Comparison of ENCODE assay signal across 8 cellular contexts in genomic region chr16:18131587-18131986, GRCh38.
A peak's percentile ranks its signal among the peaks of the same experiment; 100 is the strongest.
DNase-seq lines count a peak whose midpoint lies in the region; ATAC-seq, FAIRE-seq and TF ChIP-seq lines count a peak whose summit lies in the region.
"Not testable (repeated sequence)": the region's sequence is repeated elsewhere in the genome, so short reads cannot be mapped to it uniquely, and the experiment has no call there.

No MANE protein-coding gene starts in this region.

- H3K9me3 Mint-ChIP-seq in T-cell; astrocyte (ENCODE audit: unreplicated experiment); nephron progenitor cell; type B pancreatic cell: not testable (repeated sequence)

- H3K4me2 ChIP-seq in astrocyte (ENCODE audit: low read length): not testable (repeated sequence)

- intact Hi-C loops in esophagus muscularis mucosa (cut with DNase I); right cardiac atrium (cut with DNase I): not testable (repeated sequence)

- H3K4me1 ChIP-seq in astrocyte (ENCODE audit: insufficient read depth, low read length); esophagus muscularis mucosa; right cardiac atrium (ENCODE audit: control insufficient read depth, insufficient read depth, low read length): not testable (repeated sequence)

- FAIRE-seq in astrocyte (lab: Jason Lieb, UNC): peak; percentile 17

- not testable (repeated sequence) for H4K20me1 ChIP-seq in astrocyte (ENCODE audit: insufficient read depth, low read length)

- TF ChIP-seq CTCF in GM06990 (IDR thresholded peaks at IDR 0.05; ENCODE audit: insufficient read depth, low read length, poor library complexity, severe bottlenecking) (peak; percentile 15), astrocyte (IDR thresholded peaks at IDR 0.05; ENCODE audit: insufficient read depth, low read depth, low read length) (peak; percentile 15), esophagus muscularis mucosa (IDR thresholded peaks at IDR 0.05) (peak; percentile 20 to 62 (median 28)), nephron progenitor cell (IDR thresholded peaks at IDR 0.05) (peak; percentile 20), type B pancreatic cell (conservative IDR thresholded peaks at IDR 0.05) (peak; percentile 28)

- not testable (repeated sequence) for TF ChIP-seq POLR2A in esophagus muscularis mucosa (IDR thresholded peaks at IDR 0.05; ENCODE audit: low read depth)

- not testable (repeated sequence) for H3K4me3 Mint-ChIP-seq in T-cell; astrocyte (ENCODE audit: unreplicated experiment); nephron progenitor cell; type B pancreatic cell

- H3K9me3 ChIP-seq in astrocyte (ENCODE audit: insufficient read depth, low read depth, low read length); esophagus muscularis mucosa; right cardiac atrium (ENCODE audit: control insufficient read depth, low read length): not testable (repeated sequence)

- DNase-seq in GM06990 (ENCODE audit: extremely low read depth, insufficient read length); astrocyte (ENCODE audit: low read depth); esophagus muscularis mucosa (ENCODE audit: extremely low spot score); right cardiac atrium; nephron progenitor cell; type B pancreatic cell (ENCODE audit: extremely low spot score, unreplicated experiment): not testable (repeated sequence)
- DNase-seq in KBM-7 (peak; percentile 3), T-cell (peak in 1 of 34 experiments; percentile 0)

- not testable (repeated sequence) for H3K36me3 ChIP-seq in GM06990 (ENCODE audit: control insufficient read depth, insufficient read depth, low read length); astrocyte (ENCODE audit: insufficient read depth, low read length); esophagus muscularis mucosa

- not testable (repeated sequence) for H3K27ac Mint-ChIP-seq in T-cell; astrocyte (ENCODE audit: unreplicated experiment); nephron progenitor cell; type B pancreatic cell

- H3K4me3 ChIP-seq in GM06990 (replicated peaks; ENCODE audit: low read depth, low read length); astrocyte (ENCODE audit: insufficient read depth, low read depth, low read length); esophagus muscularis mucosa; right cardiac atrium (ENCODE audit: low read length): not testable (repeated sequence)

- not testable (repeated sequence) for H3K9ac ChIP-seq in astrocyte (ENCODE audit: low read length)

- POLR2A ChIA-PET in T-cell (lab: Charles Lee): not testable (repeated sequence)

- H3K79me2 ChIP-seq in astrocyte (ENCODE audit: insufficient read depth, low read length): not testable (repeated sequence)

- H2AFZ ChIP-seq in astrocyte (ENCODE audit: low read depth, low read length): not testable (repeated sequence)

- not testable (repeated sequence) for H3K36me3 Mint-ChIP-seq in T-cell; astrocyte (ENCODE audit: low read depth, unreplicated experiment); nephron progenitor cell (ENCODE audit: low read depth); type B pancreatic cell

- in situ Hi-C loops in KBM-7 (cut with MboI; ENCODE audit: low pct_unique_long_range_greater_than_20kb, low sequenced_read_pairs): not testable (repeated sequence)

- not testable (repeated sequence) for H3K27ac ChIP-seq in astrocyte (ENCODE audit: low read depth, low read length); esophagus muscularis mucosa (replicated peaks in 1 of 4); right cardiac atrium (ENCODE audit: low read length)

- peak in 3 of 4 experiments; percentile 43 to 62 (median 55) for ATAC-seq in T-cell (replicated peaks in 1 of 4)
- ATAC-seq in right cardiac atrium: peak; percentile 55 to 70

- TF ChIP-seq EP300 in esophagus muscularis mucosa (IDR thresholded peaks at IDR 0.05): not testable (repeated sequence)

- not testable (repeated sequence) for H3K4me1 Mint-ChIP-seq in T-cell; astrocyte (ENCODE audit: low read depth, unreplicated experiment); nephron progenitor cell; type B pancreatic cell (ENCODE audit: unreplicated experiment)

- H3K27me3 ChIP-seq in GM06990 (replicated peaks; ENCODE audit: control insufficient read depth, insufficient read depth, low read length); astrocyte (ENCODE audit: insufficient read depth, low read length); esophagus muscularis mucosa; right cardiac atrium (ENCODE audit: control insufficient read depth, insufficient read depth): not testable (repeated sequence)

- not testable (repeated sequence) for H3K27me3 Mint-ChIP-seq in T-cell; astrocyte (ENCODE audit: low read depth, unreplicated experiment); nephron progenitor cell (ENCODE audit: low read depth, poor library complexity); type B pancreatic cell

- CTCF ChIA-PET in T-cell (lab: Charles Lee): not testable (repeated sequence)

- 0% methylated on average over 2 of the region's 6 CpGs for WGBS in esophagus muscularis mucosa
- WGBS in right cardiac atrium: 0% methylated on average over 1 of the region's 6 CpGs
